Comparison of ENCODE assay signal across 13 cellular contexts in the genomic region with DNA sequence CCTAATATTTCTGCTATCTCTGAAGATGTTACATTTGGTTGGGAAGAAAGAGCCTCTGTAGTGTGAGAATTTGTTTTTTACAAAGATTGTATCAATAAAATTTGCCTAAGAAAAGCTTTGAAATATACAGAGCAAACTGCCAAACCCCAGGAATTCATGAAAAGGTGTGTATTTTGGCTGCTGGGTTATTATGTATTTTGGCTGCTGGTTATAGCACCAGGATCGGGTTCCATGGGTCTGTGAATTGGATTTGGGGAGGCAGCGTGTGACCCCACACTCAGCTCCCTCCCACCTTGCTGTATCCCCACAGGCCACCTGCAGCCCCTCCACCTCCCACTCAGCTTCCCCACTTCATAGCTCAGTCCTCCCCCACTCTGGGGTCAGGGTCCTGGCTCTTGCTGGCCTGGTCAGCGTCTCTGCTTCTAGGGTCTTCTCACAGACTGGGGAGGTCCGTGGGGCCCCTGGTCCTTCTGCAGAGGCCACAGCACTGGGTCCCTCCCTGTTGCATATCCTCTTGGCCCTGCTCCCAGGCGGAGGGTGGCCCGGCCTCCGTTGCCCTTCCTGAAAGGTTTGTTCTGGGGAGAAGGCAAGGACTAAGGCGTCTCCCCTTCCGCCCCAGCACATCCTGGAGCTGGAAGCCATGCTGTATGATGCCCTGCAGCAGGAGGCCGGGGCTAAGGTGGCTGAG. TPM values are rescaled to one million over a fixed set of nuclear protein-coding genes. Genes with fewer than 3 reads are reported as not detected.
DNase-seq lines count a peak whose midpoint lies in the region; ATAC-seq and TF ChIP-seq lines count a peak whose summit lies in the region.
"Had no signal": no experiment of that assay in that cellular context is flagged by ENCODE, and none has a peak within 500 bp of the region (broad histone marks: within the 10 kb centered on the region; RNA-seq: fewer than 3 reads in every experiment).

No MANE protein-coding gene starts in this region.

- no peaks in the 10 kb centered on the region for H3K27me3 Mint-ChIP-seq in activated CD8-positive, alpha-beta T cell treated with anti-CD3 and anti-CD28 coated beads, Interleukin-2, amount 10 ng/mL, durations not matched to agents 7 days and 5 days (ENCODE audit: low read depth)

- H3K9me3 Mint-ChIP-seq in activated CD8-positive, alpha-beta T cell treated with anti-CD3 and anti-CD28 coated beads, Interleukin-2, amount 10 ng/mL, durations not matched to agents 7 days and 5 days (ENCODE audit: insufficient read depth), result no peaks in the 10 kb centered on the region
- H3K9me3 Mint-ChIP-seq: nephron had no signal

- POLR2A ChIA-PET in activated CD8-positive, alpha-beta T cell treated with anti-CD3 and anti-CD28 coated beads, Interleukin-2, amount 10 ng/mL, durations not matched to agents 7 days and 5 days (lab: Charles Lee), result no interaction called here

- TF ChIP-seq CTCF in right atrium auricular region (IDR thresholded peaks at IDR 0.05), result no peak
- no peak for TF ChIP-seq CTCF in transverse colon (IDR thresholded peaks at IDR 0.05)

- DNase-seq in Right ventricle myocardium superior, result peak; percentile 61
- DNase-seq in right atrium auricular region (ENCODE audit: low spot score), result no peak
- DNase-seq in activated CD8-positive, alpha-beta T cell treated with anti-CD3 and anti-CD28 coated beads, Interleukin-2, amount 10 ng/mL, durations not matched to agents 7 days and 5 days, result no peak
- peak; percentile 35 for DNase-seq in transverse colon
- DNase-seq in HAP-1 (ENCODE audit: low spot score in 2 of 2), result no peak
- DNase-seq: esophagus squamous epithelium, NCI-H1694 treated with DMSO at 0.1 percent for 48 hours had no signal

- 46% methylated on average over 10 of the region's 10 CpGs; no CpG with 5 or more reads in 1 of the 2 donors for WGBS in transverse colon (ENCODE audit: low coverage in 1 of 2), 2 donors

- CTCF ChIA-PET in activated CD8-positive, alpha-beta T cell treated with anti-CD3 and anti-CD28 coated beads, Interleukin-2, amount 10 ng/mL, durations not matched to agents 7 days and 5 days (lab: Charles Lee), result interaction anchor here (1.0 to 1.4 kb wide), 3 partner anchors 8 to 277 kb away, joined by 3 to 6 read pairs (median 3); no protein-coding TSS in a partner anchor

- H3K9me3 ChIP-seq in right atrium auricular region (no peaks in the 10 kb centered on the region), iPS-18a (ENCODE audit: control insufficient read depth, low read depth, low read length) (no peaks in the 10 kb centered on the region), transverse colon (no peaks in the 10 kb centered on the region), HAP-1 (no peaks in the 10 kb centered on the region)
- H3K9me3 ChIP-seq: esophagus squamous epithelium had no signal

- no peak overlapping the region for H3K9ac ChIP-seq in iPS-18a (ENCODE audit: low read length)

- H3K4me3 Mint-ChIP-seq in activated CD8-positive, alpha-beta T cell treated with anti-CD3 and anti-CD28 coated beads, Interleukin-2, amount 10 ng/mL, durations not matched to agents 7 days and 5 days, result peak overlapping the region; percentile 48
- H3K4me3 Mint-ChIP-seq: nephron had no signal

- peaks cover 0 to 25% of the 10 kb centered on the region in 2 donors for H3K4me1 ChIP-seq in right atrium auricular region
- peaks cover 5% of the 10 kb centered on the region for H3K4me1 ChIP-seq in iPS-18a (ENCODE audit: control insufficient read depth, low read depth, low read length)
- peaks cover 0 to 10% (median 4%) of the 10 kb centered on the region in 4 donors for H3K4me1 ChIP-seq in transverse colon
- H3K4me1 ChIP-seq in HAP-1, result no peaks in the 10 kb centered on the region

- TF ChIP-seq POLR2A in transverse colon (IDR thresholded peaks at IDR 0.05), result no peak

- ATAC-seq in Right ventricle myocardium superior (ENCODE audit: poor library complexity), result peak; percentile 59
- no peak for ATAC-seq in activated CD8-positive, alpha-beta T cell treated with anti-CD3 and anti-CD28 coated beads, Interleukin-2, amount 10 ng/mL, durations not matched to agents 7 days and 5 days
- ATAC-seq in HG03520 (IDR thresholded peaks at IDR 0.05; ENCODE audit: unreplicated experiment), result no peak
- no peak for ATAC-seq in HG03025 (IDR thresholded peaks at IDR 0.05; ENCODE audit: low FRiP score, unreplicated experiment)

- H3K27me3 ChIP-seq in right atrium auricular region (no peaks in the 10 kb centered on the region), iPS-18a (ENCODE audit: control insufficient read depth, insufficient read depth, low read length) (no peaks in the 10 kb centered on the region), transverse colon (peaks cover 5% of the 10 kb centered on the region), HAP-1 (ENCODE audit: low read depth) (no peaks in the 10 kb centered on the region)
- H3K27me3 ChIP-seq: cardiac muscle cell had no signal

- H3K27ac ChIP-seq in right atrium auricular region (no peak overlapping the region), iPS-18a (ENCODE audit: low read length) (no peak overlapping the region), transverse colon (peak overlapping the region in 1 of 4 donors; percentile 58)
- H3K27ac ChIP-seq: cardiac muscle cell, esophagus squamous epithelium had no signal

- peaks cover 36% of the 10 kb centered on the region for H3K4me1 Mint-ChIP-seq in activated CD8-positive, alpha-beta T cell treated with anti-CD3 and anti-CD28 coated beads, Interleukin-2, amount 10 ng/mL, durations not matched to agents 7 days and 5 days (ENCODE audit: low read depth)

- no peak for TF ChIP-seq EP300 in transverse colon (IDR thresholded peaks at IDR 0.05; ENCODE audit: low read depth)

- intact Hi-C loops in Right ventricle myocardium superior (cut with DNase I), result no loop called here
- intact Hi-C loops in transverse colon (cut with DNase I; ENCODE audit: low total_unique reads), result no loop called here

- H3K4me3 ChIP-seq in right atrium auricular region (no peak overlapping the region), iPS-18a (ENCODE audit: low read length) (peak overlapping the region; percentile 33), transverse colon (no peak overlapping the region), HAP-1 (no peak overlapping the region)
- H3K4me3 ChIP-seq: cardiac muscle cell, esophagus squamous epithelium had no signal

- in situ Hi-C loops in transverse colon (cut with MboI; ENCODE audit: low pct_ligation_motif_present in 1 of 4, low pct_unique_long_range_greater_than_20kb in 1 of 4, low sequenced_read_pairs in 3 of 4), result no loop called here
- in situ Hi-C loops in HAP-1 (cut with MboI; ENCODE audit: low sequenced_read_pairs), result no loop called here

- peak overlapping the region; percentile 96 for H3K27ac Mint-ChIP-seq in activated CD8-positive, alpha-beta T cell treated with anti-CD3 and anti-CD28 coated beads, Interleukin-2, amount 10 ng/mL, durations not matched to agents 7 days and 5 days
- H3K27ac Mint-ChIP-seq: nephron had no signal

- H3K36me3 ChIP-seq in right atrium auricular region (no peaks in the 10 kb centered on the region), iPS-18a (ENCODE audit: control insufficient read depth, low read depth, low read length) (no peaks in the 10 kb centered on the region), transverse colon (no peaks in the 10 kb centered on the region), HAP-1 (replicated peaks) (no peaks in the 10 kb centered on the region)
- H3K36me3 ChIP-seq: cardiac muscle cell, esophagus squamous epithelium had no signal

- H3K36me3 Mint-ChIP-seq in activated CD8-positive, alpha-beta T cell treated with anti-CD3 and anti-CD28 coated beads, Interleukin-2, amount 10 ng/mL, durations not matched to agents 7 days and 5 days (ENCODE audit: low read depth), result no peaks in the 10 kb centered on the region

RNA-seq across cellular contexts. Expression of a gene that starts 24.0 kb away (rescaled TPM):
- total RNA-seq in Right ventricle myocardium superior (31.7 TPM), right atrium auricular region (1 to 10 TPM; 3.4 to 4.1 TPM), transverse colon (under 1 TPM in 1 of 4 donors, not detected in 3; 0.79 TPM)
- 1 to 10 TPM; 1.2 to 2.2 TPM for total RNA-seq in activated CD8-positive, alpha-beta T cell treated with anti-CD3 and anti-CD28 coated beads, Interleukin-2, amount 10 ng/mL, durations not matched to agents 7 days and 5 days
- total RNA-seq: HT-29 had no signal

Comparison
In these comparisons a context has a peak if more than half of its experiments do, and no peak if none do; other contexts are left out.
1. DNase-seq: peak in Right ventricle myocardium superior (single experiment) and transverse colon (single experiment); none in right atrium auricular region (single experiment), activated CD8-positive, alpha-beta T cell treated with anti-CD3 and anti-CD28 coated beads, Interleukin-2, amount 10 ng/mL, durations not matched to agents 7 days and 5 days (single experiment) and HAP-1 (0 of 2).